8 cellular contexts compared by ENCODE assay signal in genomic region chr2:191020221-191020741, GRCh38. TPM values are rescaled to one million over a fixed set of nuclear protein-coding genes. Genes with fewer than 3 reads are reported as not detected.
DNase-seq lines count a peak whose midpoint lies in the region; ATAC-seq, FAIRE-seq and TF ChIP-seq lines count a peak whose summit lies in the region.

No MANE protein-coding gene starts in this region.

- peak overlapping the region; percentile 93 for H3K4me3 ChIP-seq in AG10803 (ENCODE audit: low read length)
- H3K4me3 ChIP-seq in kidney (ENCODE audit: low read length in 2 of 2), result peak overlapping the region; percentile 97 to 99

- peak; percentile 3 for FAIRE-seq in kidney (lab: Jason Lieb, UNC)

- peak overlapping the region; percentile 89 to 94 for H3K9ac ChIP-seq in kidney (ENCODE audit: low read length in 2 of 2)

- peak overlapping the region; percentile 93 to 96 for H3K27ac ChIP-seq in kidney (ENCODE audit: low read depth in 2 of 2, low read length in 2 of 2)

- TF ChIP-seq CTCF in AG10803 (conservative IDR thresholded peaks at IDR 0.05; ENCODE audit: low read length) (0 out of 2 replicates have a peak, but pooled peaks have one; percentile 1), kidney (IDR thresholded peaks at IDR 0.05; ENCODE audit: borderline replicate concordance, extremely low read depth, insufficient read depth) (peak; percentile 8)

- no peaks in the 10 kb centered on the region for H3K9me3 ChIP-seq in kidney (ENCODE audit: control insufficient read depth in 1 of 2, low read length in 2 of 2)

- no peaks in the 10 kb centered on the region for H3K36me3 ChIP-seq in kidney (ENCODE audit: control insufficient read depth in 1 of 2, insufficient read depth in 2 of 2, low read length in 2 of 2)

- peaks cover 6 to 10% of the 10 kb centered on the region in 2 donors for H3K4me1 ChIP-seq in kidney (ENCODE audit: control insufficient read depth in 1 of 2, insufficient read depth in 1 of 2, low read depth in 1 of 2, low read length in 2 of 2)

- DNase-seq in AG10803 (ENCODE audit: low read depth) (peak; percentile 96), NCI-H226 (peak; percentile 96), cerebellar cortex (ENCODE audit: low spot score) (peak; percentile 93), kidney (peak; percentile 97)
- DNase-seq in activated CD4-positive, CD25-positive, alpha-beta regulatory T cell (lab: John Stamatoyannopoulos, UW), result peak; percentile 82 to 91 (median 84)
- peak; percentile 90 to 94 for DNase-seq in stimulated activated CD4-positive, alpha-beta T cell treated with anti-CD3 and anti-CD28 coated beads, Interleukin-15, amount 100 ng/mL, for 1 hour (ENCODE audit: low read depth in 1 of 2, low spot score in 1 of 2)

- intact Hi-C loops in kidney (cut with DNase I), result no loop called here

- ATAC-seq in GM19025 (IDR thresholded peaks at IDR 0.05; ENCODE audit: low read depth, unreplicated experiment) (peak; percentile 64), HG03196 (IDR thresholded peaks at IDR 0.05; ENCODE audit: unreplicated experiment) (peak; percentile 72)

RNA-seq across cellular contexts. Expression of gene STAT1, which starts 6.3 kb away (rescaled TPM):
- total RNA-seq in kidney, result 121 TPM
- polyA plus RNA-seq in kidney (ENCODE audit: insufficient read depth, low read depth, low replicate concordance), result 37.5 TPM

Comparison
In these comparisons a context has a peak if more than half of its experiments do, and no peak if none do; other contexts are left out.
1. Peak in every context shown above with its lines: DNase-seq, ATAC-seq, H3K4me3 ChIP-seq and H3K27ac ChIP-seq.